21 cellular contexts compared by ENCODE assay signal in the genomic region with DNA sequence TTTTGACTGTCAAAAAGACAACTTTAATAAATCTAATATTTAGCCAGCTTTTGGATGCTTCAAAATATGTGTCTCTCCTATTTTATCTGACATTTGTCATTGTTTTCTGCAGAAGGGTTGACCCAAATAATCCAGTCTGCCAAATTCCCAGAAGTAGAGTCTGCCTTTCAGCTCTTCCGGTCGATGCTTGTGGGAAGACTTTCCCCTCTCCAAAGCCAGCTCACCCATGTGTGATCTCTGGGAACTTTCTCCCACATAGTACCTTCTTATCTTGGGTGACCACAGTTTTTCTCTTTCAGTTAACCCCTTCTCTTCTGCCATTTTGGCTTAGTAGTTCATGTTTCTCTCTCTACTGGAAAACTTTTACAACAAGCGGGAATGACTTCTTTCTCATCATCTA.
"Had no signal": no experiment of that assay in that cellular context is flagged by ENCODE, and none has a peak within 500 bp of the region (broad histone marks: within the 10 kb centered on the region; RNA-seq: fewer than 3 reads in every experiment).

No MANE protein-coding gene starts in this region.

- H3K36me3 ChIP-seq: breast epithelium, spleen, upper lobe of right lung had no signal

- H3K27ac ChIP-seq: upper lobe of right lung had no signal

- DNase-seq: activated B cell treated with CpG ODN at 0.5 μM for 24 hours; activated CD4-positive, alpha-beta memory T cell treated with anti-CD3 and anti-CD28 coated beads for 36 hours; activated CD4-positive, alpha-beta T cell treated with anti-CD3 and anti-CD28 coated beads for 4 hours; activated naive CD4-positive, alpha-beta T cell; activated naive CD8-positive, alpha-beta T cell treated with anti-CD3 and anti-CD28 coated beads, Interleukin-2, amount 10 ng/mL, durations not matched to agents 7 days and 5 days; activated T-cell treated with anti-CD3 and anti-CD28 coated beads for 4 hours; anterior cingulate cortex; dermis blood vessel endothelial cell; hypothalamus; islet precursor cell; left colon; midbrain; spleen; stimulated activated CD4-positive, alpha-beta T cell treated with anti-CD3 and anti-CD28 coated beads, Interleukin-4, amount 100 ng/mL, for 4 hours; stimulated activated naive B cell treated with anti-CD40 and anti-IgM and Interleukin-4, amounts not matched to agents 10 μg/mL and 1 μg/mL and 100 μg/mL, for 72 hours; T-cell; upper lobe of right lung had no signal

- H3K4me1 ChIP-seq: breast epithelium had no signal

- H3K4me3 ChIP-seq: breast epithelium, spleen, upper lobe of right lung had no signal

- H3K9me3 Mint-ChIP-seq: activated naive CD8-positive, alpha-beta T cell treated with anti-CD3 and anti-CD28 coated beads, Interleukin-2, amount 10 ng/mL, durations not matched to agents 7 days and 5 days; activated T-helper 17 cell treated with anti-CD3 and anti-CD28 coated beads, Interleukin-2, amount 50 U/mL, for 72 hours had no signal

- H3K4me3 Mint-ChIP-seq: activated B cell treated with CpG ODN at 0.5 μM for 24 hours; activated CD4-positive, alpha-beta memory T cell treated with anti-CD3 and anti-CD28 coated beads for 36 hours; activated naive CD8-positive, alpha-beta T cell treated with anti-CD3 and anti-CD28 coated beads, Interleukin-2, amount 10 ng/mL, durations not matched to agents 7 days and 5 days; activated T-helper 17 cell treated with anti-CD3 and anti-CD28 coated beads, Interleukin-2, amount 50 U/mL, for 72 hours; nephron; stimulated activated naive B cell treated with anti-CD40 and anti-IgM and Interleukin-4, amounts not matched to agents 10 μg/mL and 1 μg/mL and 100 μg/mL, for 72 hours; T-cell had no signal

- H3K9me3 ChIP-seq: breast epithelium, upper lobe of right lung had no signal

- H3K4me1 Mint-ChIP-seq: activated B cell treated with CpG ODN at 0.5 μM for 24 hours; activated naive CD8-positive, alpha-beta T cell treated with anti-CD3 and anti-CD28 coated beads, Interleukin-2, amount 10 ng/mL, durations not matched to agents 7 days and 5 days; activated T-helper 17 cell treated with anti-CD3 and anti-CD28 coated beads, Interleukin-2, amount 50 U/mL, for 72 hours; stimulated activated naive B cell treated with anti-CD40 and anti-IgM and Interleukin-4, amounts not matched to agents 10 μg/mL and 1 μg/mL and 100 μg/mL, for 72 hours; T-cell had no signal

- H3K27ac Mint-ChIP-seq: activated B cell treated with CpG ODN at 0.5 μM for 24 hours; activated CD4-positive, alpha-beta memory T cell treated with anti-CD3 and anti-CD28 coated beads for 36 hours; activated naive CD8-positive, alpha-beta T cell treated with anti-CD3 and anti-CD28 coated beads, Interleukin-2, amount 10 ng/mL, durations not matched to agents 7 days and 5 days; activated T-helper 17 cell treated with anti-CD3 and anti-CD28 coated beads, Interleukin-2, amount 50 U/mL, for 72 hours; nephron; stimulated activated naive B cell treated with anti-CD40 and anti-IgM and Interleukin-4, amounts not matched to agents 10 μg/mL and 1 μg/mL and 100 μg/mL, for 72 hours; T-cell had no signal

- H3K27me3 ChIP-seq: breast epithelium, upper lobe of right lung had no signal

- ATAC-seq: activated T-helper 17 cell treated with anti-CD3 and anti-CD28 coated beads, Interleukin-2, amount 50 U/mL, for 72 hours; left colon; sciatic nerve; stimulated activated naive B cell treated with anti-CD40 and anti-IgM and Interleukin-4, amounts not matched to agents 10 μg/mL and 1 μg/mL and 100 μg/mL, for 72 hours; T-cell; upper lobe of right lung had no signal

- H3K36me3 Mint-ChIP-seq: activated CD4-positive, alpha-beta memory T cell treated with anti-CD3 and anti-CD28 coated beads for 36 hours; activated naive CD8-positive, alpha-beta T cell treated with anti-CD3 and anti-CD28 coated beads, Interleukin-2, amount 10 ng/mL, durations not matched to agents 7 days and 5 days; stimulated activated naive B cell treated with anti-CD40 and anti-IgM and Interleukin-4, amounts not matched to agents 10 μg/mL and 1 μg/mL and 100 μg/mL, for 72 hours; T-cell had no signal
